In the genomic region with DNA sequence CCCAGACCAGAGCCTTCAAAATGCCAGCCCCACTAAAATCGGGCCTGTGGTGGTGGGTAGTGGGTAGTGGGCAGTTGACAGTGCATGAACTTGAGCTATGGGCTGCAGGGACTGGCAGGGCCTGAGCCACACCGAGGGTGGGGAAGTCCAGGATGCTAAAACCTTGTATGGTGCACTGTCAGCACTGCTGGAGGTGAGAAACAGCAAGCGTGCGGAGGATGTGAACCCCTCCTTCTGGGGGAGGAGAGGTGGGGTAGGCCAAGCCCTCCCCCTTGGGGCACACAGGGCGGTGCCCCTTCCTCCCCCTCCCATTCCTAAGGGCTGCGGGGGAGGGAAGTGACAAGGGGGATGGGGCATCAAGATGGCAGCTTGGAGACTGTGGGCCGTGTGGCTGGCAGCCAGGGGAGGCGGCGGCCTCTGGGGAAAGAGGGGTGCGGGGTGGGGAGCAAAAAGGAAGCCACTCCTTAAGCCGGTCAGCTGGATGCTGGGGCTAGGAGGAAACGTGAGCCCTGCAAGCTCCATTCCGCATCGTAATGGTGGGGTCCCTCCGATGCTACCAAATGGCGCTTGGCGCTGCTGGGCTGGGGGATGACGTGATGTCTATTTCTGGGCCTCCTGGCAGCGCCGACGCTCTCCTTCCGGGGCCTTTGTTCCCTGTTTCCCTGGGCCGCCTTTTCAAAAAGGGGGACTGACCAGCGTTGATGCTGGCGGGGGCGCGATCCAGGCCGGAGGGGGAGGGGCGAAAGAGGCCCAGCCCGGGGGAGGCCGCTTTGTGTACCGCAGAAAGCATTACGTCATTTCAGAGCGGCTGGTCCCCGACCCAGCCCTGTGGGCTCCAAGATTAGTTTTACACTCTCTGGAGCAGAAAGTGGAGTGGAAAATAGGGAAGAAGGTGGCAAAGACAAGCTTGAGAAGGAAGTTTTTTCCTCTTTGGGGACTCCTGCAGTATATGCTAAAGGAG, we compare ENCODE assay signal across 8 cellular contexts. TPM values are rescaled to one million over a fixed set of nuclear protein-coding genes. Genes with fewer than 3 reads are reported as not detected.
A peak's percentile ranks its signal among the peaks of the same experiment; 100 is the strongest.
DNase-seq lines count a peak whose midpoint lies in the region; ATAC-seq and TF ChIP-seq lines count a peak whose summit lies in the region.

No MANE protein-coding gene starts in this region.

- peak overlapping the region; percentile 72 for H3K4me3 ChIP-seq in BLaER1
- peak overlapping the region in 1 of 3 donors; percentile 5 for H3K4me3 ChIP-seq in liver (ENCODE audit: low read depth in 1 of 3, low read length in 3 of 3)

- TF ChIP-seq CTCF in liver (IDR thresholded peaks at IDR 0.05; ENCODE audit: low read depth, low read length, missing input control), result no peak

- H3K36me3 Mint-ChIP-seq in activated CD4-positive, alpha-beta T cell treated with anti-CD3 and anti-CD28 coated beads, Interleukin-2, amount 10 ng/mL, durations not matched to agents 24 days and 14 days (ENCODE audit: low read depth), result peaks cover 15% of the 10 kb centered on the region

- H3K27me3 ChIP-seq in BLaER1 (no peaks in the 10 kb centered on the region), liver (ENCODE audit: control insufficient read depth in 4 of 4, insufficient read depth in 4 of 4, low read length in 3 of 4) (no peaks in the 10 kb centered on the region)

- H3K4me1 Mint-ChIP-seq in activated CD4-positive, alpha-beta T cell treated with anti-CD3 and anti-CD28 coated beads, Interleukin-2, amount 10 ng/mL, durations not matched to agents 24 days and 14 days, result peaks cover 36% of the 10 kb centered on the region

- H4K20me1 ChIP-seq in BLaER1, result peaks cover 14% of the 10 kb centered on the region; the same call in 1 of the 2 replicates

- peak overlapping the region; percentile 88 for H3K4me2 ChIP-seq in BLaER1

- H3K4me3 Mint-ChIP-seq in activated CD4-positive, alpha-beta T cell treated with anti-CD3 and anti-CD28 coated beads, Interleukin-2, amount 10 ng/mL, durations not matched to agents 24 days and 14 days, result peak overlapping the region; percentile 90

- H3K9ac ChIP-seq in BLaER1, result peak overlapping the region; percentile 90
- peak overlapping the region in 1 of 2 donors; percentile 28 for H3K9ac ChIP-seq in liver (ENCODE audit: low read depth in 1 of 2, low read length in 2 of 2)

- 8% methylated on average over 35 of the region's 35 CpGs for WGBS in liver

- peaks cover 21% of the 10 kb centered on the region for H3K36me3 ChIP-seq in BLaER1
- no peaks in the 10 kb centered on the region for H3K36me3 ChIP-seq in liver (ENCODE audit: control insufficient read depth in 4 of 4, insufficient read depth in 3 of 4, low read depth in 1 of 4, low read length in 3 of 4)

- ATAC-seq in GM21526 (IDR thresholded peaks at IDR 0.05; ENCODE audit: low FRiP score, unreplicated experiment) (peak; percentile 11), GM19328 (IDR thresholded peaks at IDR 0.05; ENCODE audit: unreplicated experiment) (no peak)

- H3K4me1 ChIP-seq in BLaER1 (peaks cover 53% of the 10 kb centered on the region), liver (ENCODE audit: control insufficient read depth in 4 of 4, insufficient read depth in 4 of 4, low read length in 3 of 4) (peaks cover 5 to 23% (median 16%) of the 10 kb centered on the region in 4 donors)

- H3K9me3 ChIP-seq in BLaER1, result no peaks in the 10 kb centered on the region
- H3K9me3 ChIP-seq in liver (ENCODE audit: control insufficient read depth in 4 of 4, low read length in 3 of 4), result no peaks in the 10 kb centered on the region

- TF ChIP-seq RAD21 in liver (IDR thresholded peaks at IDR 0.05), result no peak

- peak overlapping the region; percentile 95 for H3K27ac Mint-ChIP-seq in activated CD4-positive, alpha-beta T cell treated with anti-CD3 and anti-CD28 coated beads, Interleukin-2, amount 10 ng/mL, durations not matched to agents 24 days and 14 days

- intact Hi-C loops in activated CD4-positive, alpha-beta T cell treated with anti-CD3 and anti-CD28 coated beads, Interleukin-2, amount 10 ng/mL, durations not matched to agents 24 days and 14 days (cut with micrococcal nuclease), result loop anchor here (1.0 to 5.0 kb wide), 6 partner anchors 74 to 598 kb away; partner anchors contain the start of genes ARHGEF2, DAP3, KHDC4 and LAMTOR2

- no peaks in the 10 kb centered on the region for H3K27me3 Mint-ChIP-seq in activated CD4-positive, alpha-beta T cell treated with anti-CD3 and anti-CD28 coated beads, Interleukin-2, amount 10 ng/mL, durations not matched to agents 24 days and 14 days

- DNase-seq in NCI-H2227 (lab: John Stamatoyannopoulos, UW; ENCODE audit: unreplicated experiment) (peak; percentile 93), dermis blood vessel endothelial cell (peak; percentile 86)
- DNase-seq in activated CD4-positive, alpha-beta T cell treated with anti-CD3 and anti-CD28 coated beads, Interleukin-2, amount 10 ng/mL, durations not matched to agents 24 days and 14 days, result peak; percentile 90
- DNase-seq in stimulated activated CD4-positive, alpha-beta T cell treated with anti-CD3 and anti-CD28 coated beads, Interleukin-4, amount 100 ng/mL, for 48 hours (ENCODE audit: low read depth in 2 of 2), result peak; percentile 35 to 55

- no peaks in the 10 kb centered on the region for H3K9me3 Mint-ChIP-seq in activated CD4-positive, alpha-beta T cell treated with anti-CD3 and anti-CD28 coated beads, Interleukin-2, amount 10 ng/mL, durations not matched to agents 24 days and 14 days

- peak overlapping the region; percentile 95 for H3K27ac ChIP-seq in BLaER1
- peak overlapping the region; percentile 96 to 98 for H3K27ac ChIP-seq in liver (ENCODE audit: low read depth in 1 of 2, low read length in 2 of 2)

TF ChIP-seq in liver, 16 proteins besides CTCF, POLR2A, EP300 and RAD21 (continues in another document):
- TF ChIP-seq EGR1 (IDR thresholded peaks at IDR 0.05; ENCODE audit: low read depth in 2 of 2) (no peak), RXRA (IDR thresholded peaks at IDR 0.05) (no peak), JUND (IDR thresholded peaks at IDR 0.05) (peak in 1 of 2 donors; percentile 13), TAF1 (conservative IDR thresholded peaks at IDR 0.05) (no peak), NR2F2 (IDR thresholded peaks at IDR 0.05) (no peak), FOXA1 (IDR thresholded peaks at IDR 0.05) (no peak), YY1 (IDR thresholded peaks at IDR 0.05) (peak; percentile 32), FOXA2 (IDR thresholded peaks at IDR 0.05) (no peak), SP1 (IDR thresholded peaks at IDR 0.05) (no peak), REST (IDR thresholded peaks at IDR 0.05) (no peak), GABPA (IDR thresholded peaks at IDR 0.05 in 1 of 2, conservative IDR thresholded peaks at IDR 0.05 in 1 of 2) (no peak), HNF4A (conservative IDR thresholded peaks at IDR 0.05) (no peak)
- TF ChIP-seq, protein P1, sequence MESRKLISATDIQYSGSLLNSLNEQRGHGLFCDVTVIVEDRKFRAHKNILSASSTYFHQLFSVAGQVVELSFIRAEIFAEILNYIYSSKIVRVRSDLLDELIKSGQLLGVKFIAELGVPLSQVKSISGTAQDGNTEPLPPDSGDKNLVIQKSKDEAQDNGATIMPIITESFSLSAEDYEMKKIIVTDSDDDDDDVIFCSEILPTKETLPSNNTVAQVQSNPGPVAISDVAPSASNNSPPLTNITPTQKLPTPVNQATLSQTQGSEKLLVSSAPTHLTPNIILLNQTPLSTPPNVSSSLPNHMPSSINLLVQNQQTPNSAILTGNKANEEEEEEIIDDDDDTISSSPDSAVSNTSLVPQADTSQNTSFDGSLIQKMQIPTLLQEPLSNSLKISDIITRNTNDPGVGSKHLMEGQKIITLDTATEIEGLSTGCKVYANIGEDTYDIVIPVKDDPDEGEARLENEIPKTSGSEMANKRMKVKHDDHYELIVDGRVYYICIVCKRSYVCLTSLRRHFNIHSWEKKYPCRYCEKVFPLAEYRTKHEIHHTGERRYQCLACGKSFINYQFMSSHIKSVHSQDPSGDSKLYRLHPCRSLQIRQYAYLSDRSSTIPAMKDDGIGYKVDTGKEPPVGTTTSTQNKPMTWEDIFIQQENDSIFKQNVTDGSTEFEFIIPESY (IDR thresholded peaks at IDR 0.05), result no peak

RNA-seq across cellular contexts. Expression of gene SYT11, which starts 0.8 kb away (rescaled TPM):
- 17.8 and 18.5 TPM in 2 replicates for total RNA-seq in activated CD4-positive, alpha-beta T cell treated with anti-CD3 and anti-CD28 coated beads, Interleukin-2, amount 10 ng/mL, durations not matched to agents 24 days and 14 days
- total RNA-seq in dermis blood vessel endothelial cell (35.9 and 41.0 TPM in 2 replicates), liver (1 to 10 TPM in 1 of 2 donors, under 1 TPM in 1; 0.75 to 1.2 TPM)
- polyA plus RNA-seq in liver, result under 1 TPM; 0.49 to 0.76 TPM

RNA-seq across cellular contexts. Expression of gene GON4L, which starts 3.1 kb away (rescaled TPM):
- total RNA-seq in activated CD4-positive, alpha-beta T cell treated with anti-CD3 and anti-CD28 coated beads, Interleukin-2, amount 10 ng/mL, durations not matched to agents 24 days and 14 days, result 63.2 and 64.0 TPM in 2 replicates
- total RNA-seq in dermis blood vessel endothelial cell (31.8 and 34.3 TPM in 2 replicates), liver (10 to 100 TPM; 13.4 to 26.2 TPM)
- polyA plus RNA-seq in liver, result 10 to 100 TPM in 1 of 2 donors, 1 to 10 TPM in 1; 5.7 to 18.0 TPM

RNA-seq across cellular contexts. Expression of gene RIT1, which starts 51.0 kb away (rescaled TPM):
- 17.9 and 21.7 TPM in 2 replicates for total RNA-seq in activated CD4-positive, alpha-beta T cell treated with anti-CD3 and anti-CD28 coated beads, Interleukin-2, amount 10 ng/mL, durations not matched to agents 24 days and 14 days
- 59.4 and 60.6 TPM in 2 replicates for total RNA-seq in dermis blood vessel endothelial cell
- 10 to 100 TPM; 11.3 to 14.3 TPM for total RNA-seq in liver
- polyA plus RNA-seq in liver, result 1 to 10 TPM; 3.1 to 4.9 TPM
